In genomic region chr5:23026252-23027170, GRCh38 we compare ENCODE assay signal across 23 cellular contexts.
DNase-seq lines count a peak whose midpoint lies in the region; TF ChIP-seq lines count a peak whose summit lies in the region.
"Had no signal": no experiment of that assay in that cellular context is flagged by ENCODE, and none has a peak within 500 bp of the region (broad histone marks: within the 10 kb centered on the region; RNA-seq: fewer than 3 reads in every experiment).

No MANE protein-coding gene starts in this region.

- no peak overlapping the region for H3K4ac ChIP-seq in mesendoderm (ENCODE audit: low read depth, low read length)

- no peak overlapping the region for H3K4me3 Mint-ChIP-seq in activated naive CD4-positive, alpha-beta T cell treated with anti-CD3 and anti-CD28 coated beads, Interleukin-2, amount 50 U/mL, for 24 hours
- H3K4me3 Mint-ChIP-seq: activated naive CD8-positive, alpha-beta T cell treated with anti-CD3 and anti-CD28 coated beads, Interleukin-2, amount 10 ng/mL, durations not matched to agents 7 days and 5 days; nephron progenitor cell; stimulated activated effector memory CD8-positive, alpha-beta T cell treated with anti-CD3 and anti-CD28 coated beads, Interleukin-12 subunit alpha, Interleukin-12 subunit beta, amount 100 ng/mL, for 72 hours; T-helper 1 cell treated with Interleukin-12 subunit alpha and Interleukin-12 subunit beta and Interleukin-4 antibody, amounts not matched to agents 30 μg/mL and 1 μg/mL, for 36 hours had no signal

- H3K23ac ChIP-seq in mesendoderm (ENCODE audit: low read length), result no peak overlapping the region

- H3K56ac ChIP-seq in mesendoderm (ENCODE audit: low read length), result no peak overlapping the region

- no peak overlapping the region for H2AK5ac ChIP-seq in mesendoderm (ENCODE audit: low read length)

- H3K36me3 ChIP-seq in mesendoderm (ENCODE audit: control insufficient read depth, insufficient read depth, low read length), result no peaks in the 10 kb centered on the region
- H3K36me3 ChIP-seq: BLaER1, cardiac muscle cell had no signal

- H2BK120ac ChIP-seq in mesendoderm (ENCODE audit: low read depth, low read length), result no peak overlapping the region

- no peaks in the 10 kb centered on the region for H3K27me3 Mint-ChIP-seq in activated naive CD4-positive, alpha-beta T cell treated with anti-CD3 and anti-CD28 coated beads, Interleukin-2, amount 50 U/mL, for 24 hours
- H3K27me3 Mint-ChIP-seq: activated naive CD8-positive, alpha-beta T cell treated with anti-CD3 and anti-CD28 coated beads, Interleukin-2, amount 10 ng/mL, durations not matched to agents 7 days and 5 days had no signal

- H3K79me1 ChIP-seq in mesendoderm (ENCODE audit: low read length), result no peaks in the 10 kb centered on the region

- H3K4me3 ChIP-seq in foreskin fibroblast (ENCODE audit: low read depth in 1 of 2, low read length in 2 of 2), result no peak overlapping the region
- H3K4me3 ChIP-seq in skeletal muscle cell (ENCODE audit: low read depth, low read length), result no peak overlapping the region
- H3K4me3 ChIP-seq in mesendoderm (ENCODE audit: low read length), result no peak overlapping the region
- H3K4me3 ChIP-seq: BLaER1, cardiac muscle cell, testis had no signal

- no CpG with 5 or more reads among the region's 5 CpGs for WGBS in mesendoderm (ENCODE audit: extremely low coverage, insufficient coverage, low lambda C conversion rate)

- no peaks in the 10 kb centered on the region for H3K9me3 Mint-ChIP-seq in activated naive CD4-positive, alpha-beta T cell treated with anti-CD3 and anti-CD28 coated beads, Interleukin-2, amount 50 U/mL, for 24 hours
- H3K9me3 Mint-ChIP-seq: nephron progenitor cell had no signal

- no peak overlapping the region for H4K5ac ChIP-seq in mesendoderm (ENCODE audit: low read length)

- H3K27ac ChIP-seq in mesendoderm (ENCODE audit: low read depth, low read length), result no peak overlapping the region
- H3K27ac ChIP-seq: BLaER1, cardiac muscle cell, testis, VCaP had no signal

- no peaks in the 10 kb centered on the region for H3K27me3 ChIP-seq in mesendoderm (ENCODE audit: insufficient read depth, low read length, poor library complexity)
- H3K27me3 ChIP-seq: BLaER1, cardiac muscle cell, testis had no signal

- in situ Hi-C loops in GM13976 (cut with MboI; ENCODE audit: low sequenced_read_pairs, unreplicated experiment), result no loop called here

- H3K4me1 Mint-ChIP-seq in activated naive CD4-positive, alpha-beta T cell treated with anti-CD3 and anti-CD28 coated beads, Interleukin-2, amount 50 U/mL, for 24 hours, result no peaks in the 10 kb centered on the region
- H3K4me1 Mint-ChIP-seq: activated naive CD8-positive, alpha-beta T cell treated with anti-CD3 and anti-CD28 coated beads, Interleukin-2, amount 10 ng/mL, durations not matched to agents 7 days and 5 days; nephron progenitor cell; stimulated activated effector memory CD8-positive, alpha-beta T cell treated with anti-CD3 and anti-CD28 coated beads, Interleukin-12 subunit alpha, Interleukin-12 subunit beta, amount 100 ng/mL, for 72 hours had no signal

- H3K4me1 ChIP-seq in mesendoderm (ENCODE audit: control insufficient read depth, low read depth, low read length), result no peaks in the 10 kb centered on the region
- H3K4me1 ChIP-seq: BLaER1, testis had no signal

- no peaks in the 10 kb centered on the region for H3K79me2 ChIP-seq in mesendoderm (ENCODE audit: control insufficient read depth, insufficient read depth, low read length)

- TF ChIP-seq CTCF in foreskin fibroblast (IDR thresholded peaks at IDR 0.05; ENCODE audit: low read depth, low read length) (no peak), GM13976 (IDR thresholded peaks at IDR 0.05; ENCODE audit: borderline replicate concordance, control extremely low read depth, extremely low read depth, insufficient read depth, missing control alignments) (no peak)

- no peak for DNase-seq in activated naive CD4-positive, alpha-beta T cell treated with Interleukin-2 at 50 U/mL for 16 hours
- DNase-seq in SK-N-DZ (ENCODE audit: low spot score), result peak; percentile 15
- DNase-seq in foreskin fibroblast, result peak; percentile 13 to 31
- peak; percentile 76 for DNase-seq in skeletal muscle cell (ENCODE audit: low read depth)
- DNase-seq in GM13976 (ENCODE audit: low spot score), result no peak
- no peak for DNase-seq in mesendoderm
- DNase-seq in ecto neural progenitor cell (ENCODE audit: low spot score), result no peak
- DNase-seq: 8988T; activated CD8-positive, alpha-beta memory T cell treated with anti-CD3 and anti-CD28 coated beads for 24 hours; activated naive CD8-positive, alpha-beta T cell treated with anti-CD3 and anti-CD28 coated beads, Interleukin-2, amount 10 ng/mL, durations not matched to agents 7 days and 5 days; GF-D8; midbrain; NCI-H146; NCI-H510A; nephron progenitor cell; SHP77 treated with DMSO at 0.1 percent for 48 hours; testis had no signal

- H2BK5ac ChIP-seq in mesendoderm (ENCODE audit: low read length), result no peak overlapping the region

- H3K18ac ChIP-seq in mesendoderm (ENCODE audit: low read length), result no peak overlapping the region

- no peak overlapping the region for H3K4me2 ChIP-seq in mesendoderm (ENCODE audit: low read length)
- H3K4me2 ChIP-seq: BLaER1 had no signal

- no peak overlapping the region for H4K8ac ChIP-seq in mesendoderm (ENCODE audit: low read depth, low read length)

- H3K27ac Mint-ChIP-seq in activated naive CD4-positive, alpha-beta T cell treated with anti-CD3 and anti-CD28 coated beads, Interleukin-2, amount 50 U/mL, for 24 hours, result peak overlapping the region; percentile 48
- H3K27ac Mint-ChIP-seq: activated naive CD8-positive, alpha-beta T cell treated with anti-CD3 and anti-CD28 coated beads, Interleukin-2, amount 10 ng/mL, durations not matched to agents 7 days and 5 days; nephron progenitor cell; stimulated activated effector memory CD8-positive, alpha-beta T cell treated with anti-CD3 and anti-CD28 coated beads, Interleukin-12 subunit alpha, Interleukin-12 subunit beta, amount 100 ng/mL, for 72 hours; T-helper 1 cell treated with Interleukin-12 subunit alpha and Interleukin-12 subunit beta and Interleukin-4 antibody, amounts not matched to agents 30 μg/mL and 1 μg/mL, for 36 hours had no signal

- no peak overlapping the region for H3K9ac ChIP-seq in mesendoderm (ENCODE audit: low read length)
- H3K9ac ChIP-seq: BLaER1 had no signal

- H3K36me3 Mint-ChIP-seq in activated naive CD4-positive, alpha-beta T cell treated with anti-CD3 and anti-CD28 coated beads, Interleukin-2, amount 50 U/mL, for 24 hours, result no peaks in the 10 kb centered on the region
- H3K36me3 Mint-ChIP-seq: activated naive CD8-positive, alpha-beta T cell treated with anti-CD3 and anti-CD28 coated beads, Interleukin-2, amount 10 ng/mL, durations not matched to agents 7 days and 5 days; stimulated activated effector memory CD8-positive, alpha-beta T cell treated with anti-CD3 and anti-CD28 coated beads, Interleukin-12 subunit alpha, Interleukin-12 subunit beta, amount 100 ng/mL, for 72 hours had no signal

- no peak overlapping the region for H2BK15ac ChIP-seq in mesendoderm (replicated peaks; ENCODE audit: low read depth)

Comparison
In these comparisons a context has a peak if more than half of its experiments do, and no peak if none do; other contexts are left out.
1. DNase-seq: peak in SK-N-DZ (single experiment), foreskin fibroblast (2 of 2) and skeletal muscle cell (single experiment); none in activated naive CD4-positive, alpha-beta T cell treated with Interleukin-2 at 50 U/mL for 16 hours (single experiment), GM13976 (single experiment), mesendoderm (single experiment) and ecto neural progenitor cell (single experiment).